In genomic region chr6:31896856-31897611, GRCh38 we compare ENCODE assay signal across 8 cellular contexts. TPM values are rescaled to one million over a fixed set of nuclear protein-coding genes. Genes with fewer than 3 reads are reported as not detected.
A peak's percentile ranks its signal among the peaks of the same experiment; 100 is the strongest.
DNase-seq lines count a peak whose midpoint lies in the region; ATAC-seq and TF ChIP-seq lines count a peak whose summit lies in the region.

No MANE protein-coding gene starts in this region.

- H3K9me3 Mint-ChIP-seq in T-helper 2 cell treated with Interferon-gamma antibody and Interleukin-4, amounts not matched to agents 5 μg/mL and 100 μg/mL, for 36 hours = no peaks in the 10 kb centered on the region
- H3K9me3 Mint-ChIP-seq in activated T-cell treated with anti-CD3 and anti-CD28 coated beads, Interleukin-2, amount 50 U/mL, for 24 hours = no peaks in the 10 kb centered on the region

- TF ChIP-seq CTCF in hepatocyte (IDR thresholded peaks at IDR 0.05; ENCODE audit: poor library complexity) (no peak), smooth muscle cell (IDR thresholded peaks at IDR 0.05; ENCODE audit: borderline replicate concordance, insufficient read depth, poor library complexity, severe bottlenecking) (no peak)

- H3K79me2 ChIP-seq in hepatocyte (peaks cover 37% of the 10 kb centered on the region), smooth muscle cell (ENCODE audit: low read depth) (no peaks in the 10 kb centered on the region)

- H3K9me3 ChIP-seq in hepatocyte (ENCODE audit: low read depth) = no peaks in the 10 kb centered on the region
- H3K9me3 ChIP-seq in smooth muscle cell (replicated peaks; ENCODE audit: low read depth) = no peaks in the 10 kb centered on the region

- peak overlapping the region; percentile 48 for H3K9ac ChIP-seq in smooth muscle cell (ENCODE audit: low read depth)

- no peaks in the 10 kb centered on the region for H4K20me1 ChIP-seq in hepatocyte (ENCODE audit: insufficient read depth, poor library complexity, severe bottlenecking)
- H4K20me1 ChIP-seq in smooth muscle cell (ENCODE audit: low read depth) = peaks cover 4% of the 10 kb centered on the region

- peak overlapping the region; percentile 98 for H2AFZ ChIP-seq in hepatocyte
- peak overlapping the region; percentile 64 for H2AFZ ChIP-seq in smooth muscle cell (ENCODE audit: low read depth)

- H3K27me3 ChIP-seq in hepatocyte (no peaks in the 10 kb centered on the region), smooth muscle cell (ENCODE audit: low read depth) (no peaks in the 10 kb centered on the region)

- peak overlapping the region; percentile 97 for H3K4me2 ChIP-seq in hepatocyte
- H3K4me2 ChIP-seq in smooth muscle cell = peak overlapping the region; percentile 98

- no peaks in the 10 kb centered on the region for H3K9me2 ChIP-seq in hepatocyte (replicated peaks; ENCODE audit: insufficient read depth)

- no peak for DNase-seq in T-helper 2 cell treated with Interferon-gamma antibody and Interleukin-4, amounts not matched to agents 5 μg/mL and 100 μg/mL, for 36 hours (ENCODE audit: low spot score)
- DNase-seq in T-helper 2 cell = no peak
- no peak for DNase-seq in activated T-cell treated with anti-CD3 and anti-CD28 coated beads, Interleukin-2, amount 50 U/mL, for 24 hours
- peak; percentile 40 for DNase-seq in hepatocyte (ENCODE audit: low spot score)
- DNase-seq in smooth muscle cell (lab: John Stamatoyannopoulos, UW; ENCODE audit: unreplicated experiment) = no peak
- DNase-seq in inferior parietal cortex (ENCODE audit: extremely low spot score) = no peak
- no peak for DNase-seq in DMS53 (lab: John Stamatoyannopoulos, UW)

- H3K27ac ChIP-seq in hepatocyte = peak overlapping the region; percentile 73
- no peak overlapping the region for H3K27ac ChIP-seq in smooth muscle cell (ENCODE audit: low read depth)

- H3F3A ChIP-seq in smooth muscle cell (ENCODE audit: low read depth) = no peaks in the 10 kb centered on the region

- WGBS in hepatocyte (ENCODE audit: low lambda C conversion rate, missing lambda C conversion rate) = 10% methylated on average over 5 of the region's 62 CpGs
- WGBS in smooth muscle cell (ENCODE audit: low lambda C conversion rate) = 21% methylated on average over 4 of the region's 62 CpGs

- peak overlapping the region; percentile 90 for H3K4me3 Mint-ChIP-seq in T-helper 2 cell treated with Interferon-gamma antibody and Interleukin-4, amounts not matched to agents 5 μg/mL and 100 μg/mL, for 36 hours
- peak overlapping the region; percentile 93 for H3K4me3 Mint-ChIP-seq in activated T-cell treated with anti-CD3 and anti-CD28 coated beads, Interleukin-2, amount 50 U/mL, for 24 hours

- H3K4me1 Mint-ChIP-seq in T-helper 2 cell treated with Interferon-gamma antibody and Interleukin-4, amounts not matched to agents 5 μg/mL and 100 μg/mL, for 36 hours (ENCODE audit: low read depth) = peaks cover 19% of the 10 kb centered on the region
- peaks cover 34% of the 10 kb centered on the region for H3K4me1 Mint-ChIP-seq in activated T-cell treated with anti-CD3 and anti-CD28 coated beads, Interleukin-2, amount 50 U/mL, for 24 hours (ENCODE audit: low read depth)

- no peak for ATAC-seq in HG03469 (IDR thresholded peaks at IDR 0.05; ENCODE audit: unreplicated experiment)

- H3K4me3 ChIP-seq in hepatocyte (peak overlapping the region; percentile 99), smooth muscle cell (peak overlapping the region; percentile 84)

- peak overlapping the region; percentile 82 for H3K27ac Mint-ChIP-seq in T-helper 2 cell treated with Interferon-gamma antibody and Interleukin-4, amounts not matched to agents 5 μg/mL and 100 μg/mL, for 36 hours
- peak overlapping the region; percentile 89 for H3K27ac Mint-ChIP-seq in activated T-cell treated with anti-CD3 and anti-CD28 coated beads, Interleukin-2, amount 50 U/mL, for 24 hours

- H3K36me3 ChIP-seq in hepatocyte (replicated peaks; ENCODE audit: insufficient read depth, low read depth) (no peaks in the 10 kb centered on the region), smooth muscle cell (ENCODE audit: low read depth) (no peaks in the 10 kb centered on the region)

- H3K4me1 ChIP-seq in hepatocyte (ENCODE audit: insufficient read depth) = peaks cover 14% of the 10 kb centered on the region
- peaks cover 7% of the 10 kb centered on the region for H3K4me1 ChIP-seq in smooth muscle cell (ENCODE audit: low read depth)

- no peaks in the 10 kb centered on the region for H3K27me3 Mint-ChIP-seq in T-helper 2 cell treated with Interferon-gamma antibody and Interleukin-4, amounts not matched to agents 5 μg/mL and 100 μg/mL, for 36 hours (ENCODE audit: low read depth)
- no peaks in the 10 kb centered on the region for H3K27me3 Mint-ChIP-seq in activated T-cell treated with anti-CD3 and anti-CD28 coated beads, Interleukin-2, amount 50 U/mL, for 24 hours

- H3K36me3 Mint-ChIP-seq in T-helper 2 cell treated with Interferon-gamma antibody and Interleukin-4, amounts not matched to agents 5 μg/mL and 100 μg/mL, for 36 hours (ENCODE audit: low read depth) = peaks cover 27% of the 10 kb centered on the region
- H3K36me3 Mint-ChIP-seq in activated T-cell treated with anti-CD3 and anti-CD28 coated beads, Interleukin-2, amount 50 U/mL, for 24 hours (ENCODE audit: low read depth) = peaks cover 59% of the 10 kb centered on the region

RNA-seq across cellular contexts. Expression of gene EHMT2, which starts 0.5 kb away (rescaled TPM):
- total RNA-seq in hepatocyte (34.1 and 41.9 TPM in 2 replicates), smooth muscle cell (17.4 and 17.6 TPM in 2 replicates)
- polyA plus RNA-seq in hepatocyte (40.0 and 44.6 TPM in 2 replicates), smooth muscle cell (33.9 and 38.9 TPM in 2 replicates)

RNA-seq across cellular contexts. Expression of gene ZBTB12, which starts 4.9 kb away (rescaled TPM):
- total RNA-seq in hepatocyte (4.4 and 4.9 TPM in 2 replicates), smooth muscle cell (0.04 and 0.54 TPM in 2 replicates)
- polyA plus RNA-seq in hepatocyte (0.07 TPM in 1 of 2 replicates, not detected in the other), smooth muscle cell (0.39 TPM in 1 of 2 replicates, not detected in the other)

RNA-seq across cellular contexts. Expression of gene SLC44A4, which starts 18.2 kb away (rescaled TPM):
- total RNA-seq in hepatocyte = 76.2 and 92.0 TPM in 2 replicates
- 73.5 and 90.8 TPM in 2 replicates for polyA plus RNA-seq in hepatocyte
- 0.72 and 0.85 TPM in 2 replicates for total RNA-seq in smooth muscle cell
- polyA plus RNA-seq in smooth muscle cell = 0.30 and 0.52 TPM in 2 replicates

RNA-seq across cellular contexts. Expression of gene C2, which starts 30.5 kb away (rescaled TPM):
- total RNA-seq in hepatocyte (46.3 and 48.3 TPM in 2 replicates), smooth muscle cell (0.27 TPM in 1 of 2 replicates, not detected in the other)
- polyA plus RNA-seq in hepatocyte (41.1 and 46.4 TPM in 2 replicates), smooth muscle cell (0.37 TPM in 2 replicates)

RNA-seq across cellular contexts. Expression of gene NEU1, which starts 34.4 kb away (rescaled TPM):
- 402 and 407 TPM in 2 replicates for total RNA-seq in hepatocyte
- 331 and 388 TPM in 2 replicates for polyA plus RNA-seq in hepatocyte
- 40.0 and 47.5 TPM in 2 replicates for total RNA-seq in smooth muscle cell
- 52.1 and 52.7 TPM in 2 replicates for polyA plus RNA-seq in smooth muscle cell

Comparison
In these comparisons a context has a peak if more than half of its experiments do, and no peak if none do; other contexts are left out.
1. RNA of gene SLC44A4, which starts 18.2 kb away (total RNA-seq): 76.2 to 92.0 TPM in hepatocyte; 0.72 to 0.85 TPM in smooth muscle cell; every median in the first group is over 10 times any median in the second.